In genomic region chr10:98292976-98293375, GRCh38 we compare ENCODE assay signal across 19 cellular contexts. TPM values are rescaled to one million over a fixed set of nuclear protein-coding genes. Genes with fewer than 3 reads are reported as not detected.
DNase-seq lines count a peak whose midpoint lies in the region; ATAC-seq and TF ChIP-seq lines count a peak whose summit lies in the region.
"Had no signal": no experiment of that assay in that cellular context is flagged by ENCODE, and none has a peak within 500 bp of the region (broad histone marks: within the 10 kb centered on the region; RNA-seq: fewer than 3 reads in every experiment).

No MANE protein-coding gene starts in this region.

- no peaks in the 10 kb centered on the region for H4K20me1 ChIP-seq in PC-9 (ENCODE audit: insufficient read depth)

- H3K9me3 ChIP-seq in PC-9 (ENCODE audit: insufficient read depth, low read depth) (no peaks in the 10 kb centered on the region), spleen (no peaks in the 10 kb centered on the region), stomach (no peaks in the 10 kb centered on the region)
- H3K9me3 ChIP-seq: Peyer's patch had no signal

- WGBS in spleen, 5 donors: 37 to 75% (median 63%) methylated on average over 4 of the region's 4 CpGs
- 59 to 71% (median 63%) methylated on average over 4 of the region's 4 CpGs for WGBS in stomach, 5 donors

- TF ChIP-seq POLR2A in spleen (IDR thresholded peaks at IDR 0.05) (no peak), stomach (IDR thresholded peaks at IDR 0.05) (no peak)

- H3K36me3 ChIP-seq in PC-9 (ENCODE audit: low read depth) (no peaks in the 10 kb centered on the region), spleen (no peaks in the 10 kb centered on the region), stomach (no peaks in the 10 kb centered on the region)
- H3K36me3 ChIP-seq: Peyer's patch had no signal

- no peak overlapping the region for H3K4me3 ChIP-seq in PC-9
- H3K4me3 ChIP-seq in fibroblast of pulmonary artery (replicated peaks; ENCODE audit: low read depth, low read length): no peak overlapping the region
- no peak overlapping the region for H3K4me3 ChIP-seq in spleen
- H3K4me3 ChIP-seq in stomach: no peak overlapping the region
- H3K4me3 ChIP-seq: GM23338, Peyer's patch, SK-N-MC had no signal

- TF ChIP-seq CTCF in PC-9 (conservative IDR thresholded peaks at IDR 0.05): no peak
- no peak for TF ChIP-seq CTCF in fibroblast of pulmonary artery (IDR thresholded peaks at IDR 0.05; ENCODE audit: low read length, missing control alignments)
- TF ChIP-seq CTCF in spleen (IDR thresholded peaks at IDR 0.05 in 8 of 11, conservative IDR thresholded peaks at IDR 0.05 in 3 of 11): no peak
- no peak for TF ChIP-seq CTCF in stomach (IDR thresholded peaks at IDR 0.05)

- 0 out of 2 replicates have a peak overlapping the region, but pooled peaks have one; percentile 35 for H2AFZ ChIP-seq in PC-9
- H2AFZ ChIP-seq: GM23338 had no signal

- H3K4me1 ChIP-seq in PC-9 (replicated peaks; ENCODE audit: insufficient read depth): peaks cover 58% of the 10 kb centered on the region
- H3K4me1 ChIP-seq in spleen: peaks cover 0 to 16% (median 0%) of the 10 kb centered on the region in 6 donors
- peaks cover 0 to 9% (median 0%) of the 10 kb centered on the region in 4 donors for H3K4me1 ChIP-seq in stomach

- intact Hi-C loops in PC-9 (cut with micrococcal nuclease; ENCODE audit: unreplicated experiment) (loop anchor here (1.0 kb wide), 1 partner anchor 24 kb away; no protein-coding TSS in a partner anchor), spleen (cut with DNase I; ENCODE audit: low total_unique reads) (no loop called here), stomach (cut with DNase I; ENCODE audit: low total_unique reads) (no loop called here)

- H3K27me3 ChIP-seq in PC-9 (ENCODE audit: insufficient read depth, low read depth) (no peaks in the 10 kb centered on the region), spleen (replicated peaks in 1 of 7) (peaks cover 0 to 38% (median 0%) of the 10 kb centered on the region in 7 donors), stomach (peaks cover 0 to 14% (median 0%) of the 10 kb centered on the region in 3 donors)
- H3K27me3 ChIP-seq: Peyer's patch had no signal

- peak overlapping the region; percentile 68 for H3K4me2 ChIP-seq in PC-9
- H3K4me2 ChIP-seq: GM23338 had no signal

- DNase-seq in G401 (ENCODE audit: low spot score): peak; percentile 74
- no peak for DNase-seq in PC-9
- DNase-seq in fibroblast of pulmonary artery (ENCODE audit: low read depth): peak; percentile 32
- DNase-seq in spleen: no peak
- DNase-seq in stomach: no peak
- no peak for DNase-seq in SKM-1 treated with dmso at 0.1 percent for 144 hours (lab: John Stamatoyannopoulos, UW; ENCODE audit: unreplicated experiment)
- DNase-seq: HCEC 1CT, KBM-7, NCI-H1105 treated with DMSO at 0.1 percent for 48 hours, NCI-H1694 treated with DMSO at 0.1 percent for 48 hours, NCI-H2107, NCI-H345, NCI-H524 treated with DMSO at 0.1 percent for 48 hours, Peyer's patch, SHP77 had no signal

- no peak for ATAC-seq in HG02588 (IDR thresholded peaks at IDR 0.05; ENCODE audit: unreplicated experiment)
- ATAC-seq: GM23338 had no signal

- H3K79me2 ChIP-seq in PC-9 (ENCODE audit: low read depth): no peaks in the 10 kb centered on the region

- H3F3A ChIP-seq in PC-9 (ENCODE audit: insufficient read depth, low read depth): peaks cover 22% of the 10 kb centered on the region

- TF ChIP-seq EP300 in stomach (IDR thresholded peaks at IDR 0.05): no peak

- in situ Hi-C loops in G401 (cut with HindIII; ENCODE audit: low sequenced_read_pairs): no loop called here

- H3K27ac ChIP-seq in PC-9: peak overlapping the region; percentile 86
- peak overlapping the region in 6 of 8 donors; percentile 6 to 56 (median 26) for H3K27ac ChIP-seq in spleen
- no peak overlapping the region for H3K27ac ChIP-seq in stomach
- H3K27ac ChIP-seq: C4-2B, Peyer's patch, SK-N-MC had no signal

- CTCF ChIA-PET in PC-9 (lab: Charles Lee): no interaction called here

- BruUV-seq in PC-9 (replicated peaks; lab: Mats Ljungman, UMichigan): no TSS peak

- H3K9me2 ChIP-seq in PC-9 (ENCODE audit: insufficient read depth): no peaks in the 10 kb centered on the region

- POLR2A ChIA-PET in PC-9 (lab: Charles Lee; ENCODE audit: unreplicated experiment): no interaction called here

RNA-seq across cellular contexts. Expression of gene LOXL4, which starts 25.0 kb away (rescaled TPM):
- not detected in 2 replicates for total RNA-seq in G401 (2014; rRNA removed; shearing (Covaris generic))
- total RNA-seq in PC-9 (2021) (2.5 and 3.5 TPM in 2 replicates), spleen (1 to 10 TPM; 1.6 to 6.1 (median 2.5) TPM), stomach (10 to 100 TPM in 1 of 5 donors, 1 to 10 TPM in 3, under 1 TPM in 1; 0.29 to 23.7 (median 2.0) TPM)
- polyA plus RNA-seq in spleen (under 1 TPM; 0.39 to 0.90 (median 0.44) TPM), stomach (1 to 10 TPM; 1.2 to 1.6 (median 1.4) TPM)

Comparison
In these comparisons a context has a peak if more than half of its experiments do, and no peak if none do; other contexts are left out.
1. DNase-seq: peak in G401 (single experiment) and fibroblast of pulmonary artery (single experiment); none in PC-9 (0 of 2), spleen (single experiment), stomach (single experiment) and SKM-1 treated with dmso at 0.1 percent for 144 hours (single experiment).
2. H3K27ac ChIP-seq: peak in PC-9 (single experiment) and spleen (6 of 8); none in stomach (0 of 5).